ENCODE assay signal across 2 cellular contexts in genomic region chr1:145119842-145120241, GRCh38. TPM values are rescaled to one million over a fixed set of nuclear protein-coding genes. Genes with fewer than 3 reads are reported as not detected.
"Had no signal": no experiment of that assay in that cellular context is flagged by ENCODE, and none has a peak within 500 bp of the region (broad histone marks: within the 10 kb centered on the region; RNA-seq: fewer than 3 reads in every experiment).

No MANE protein-coding gene starts in this region.

RNA-seq across cellular contexts. Expression of gene FAM72D, which starts 24.1 kb away (rescaled TPM):
- total RNA-seq: thoracic aorta, transverse colon had no signal
